Comparison of ENCODE assay signal across 15 cellular contexts in the genomic region with DNA sequence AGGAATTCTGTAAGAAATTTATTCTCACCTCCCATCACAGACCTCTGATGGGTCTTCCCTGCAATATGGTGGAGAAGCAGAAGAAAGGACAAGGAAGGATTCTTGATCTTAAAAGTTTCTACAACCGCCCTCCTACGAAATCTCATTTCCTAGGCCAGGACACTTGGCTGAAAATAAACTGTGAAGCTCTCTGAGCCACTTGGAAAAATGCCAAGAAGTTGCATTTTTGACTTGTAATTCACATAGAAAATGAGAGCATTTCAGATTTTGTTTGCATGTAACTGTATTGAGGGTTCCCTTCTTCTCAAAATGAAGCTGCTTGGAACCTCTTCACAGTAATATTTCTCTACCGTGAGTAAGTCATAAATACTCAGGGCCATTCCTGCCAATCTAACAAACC.
DNase-seq lines count a peak whose midpoint lies in the region; ATAC-seq and TF ChIP-seq lines count a peak whose summit lies in the region.
"Had no signal": no experiment of that assay in that cellular context is flagged by ENCODE, and none has a peak within 500 bp of the region (broad histone marks: within the 10 kb centered on the region; RNA-seq: fewer than 3 reads in every experiment).

No MANE protein-coding gene starts in this region.

- H3K4me3 ChIP-seq in epithelial cell of esophagus (ENCODE audit: low read length) (no peak overlapping the region), right atrium auricular region (no peak overlapping the region)
- H3K4me3 ChIP-seq: BLaER1, HAP-1, SJCRH30 had no signal

- TF ChIP-seq CTCF in epithelial cell of esophagus (IDR thresholded peaks at IDR 0.05; ENCODE audit: insufficient read depth, low read depth, low read length, missing control alignments): no peak
- no peak for TF ChIP-seq CTCF in right atrium auricular region (IDR thresholded peaks at IDR 0.05)

- H3K9me3 ChIP-seq in right atrium auricular region: no peaks in the 10 kb centered on the region
- H3K9me3 ChIP-seq: BLaER1, HAP-1, SJCRH30 had no signal

- no peaks in the 10 kb centered on the region for H3K4me1 ChIP-seq in right atrium auricular region
- H3K4me1 ChIP-seq: BLaER1, HAP-1, SJCRH30 had no signal

- peak; percentile 54 for DNase-seq in DMS 273 (lab: John Stamatoyannopoulos, UW; ENCODE audit: unreplicated experiment)
- no peak for DNase-seq in DMS 273 treated with DMSO at 0.1 percent for 48 hours (lab: John Stamatoyannopoulos, UW)
- peak; percentile 19 for DNase-seq in NCI-H69 (lab: John Stamatoyannopoulos, UW)
- DNase-seq in epithelial cell of esophagus (ENCODE audit: low read depth): peak; percentile 5
- DNase-seq in myocyte (ENCODE audit: low read depth): peak; percentile 15
- no peak for DNase-seq in right atrium auricular region (ENCODE audit: low spot score)
- DNase-seq in activated CD4-positive, alpha-beta T cell treated with anti-CD3 and anti-CD28 coated beads, Interleukin-2, amount 50 U/mL, for 1 hour: no peak
- DNase-seq: CD8-positive, alpha-beta memory T cell; NCI-H524; SJCRH30 had no signal

- H3K27ac ChIP-seq in right atrium auricular region: no peak overlapping the region
- H3K27ac ChIP-seq: 22Rv1, BLaER1, RWPE1, SJCRH30 had no signal

- H3K27me3 ChIP-seq in right atrium auricular region: no peaks in the 10 kb centered on the region
- H3K27me3 ChIP-seq: BLaER1, SJCRH30 had no signal

- no peaks in the 10 kb centered on the region for H3K36me3 ChIP-seq in right atrium auricular region
- H3K36me3 ChIP-seq: BLaER1, HAP-1, SJCRH30 had no signal

- no peak for ATAC-seq in HG03025 (IDR thresholded peaks at IDR 0.05; ENCODE audit: low FRiP score, unreplicated experiment)

Comparison
In these comparisons a context has a peak if more than half of its experiments do, and no peak if none do; other contexts are left out.
1. DNase-seq: peak in DMS 273 (single experiment), NCI-H69 (single experiment), epithelial cell of esophagus (single experiment) and myocyte (single experiment); none in DMS 273 treated with DMSO at 0.1 percent for 48 hours (single experiment), right atrium auricular region (single experiment) and activated CD4-positive, alpha-beta T cell treated with anti-CD3 and anti-CD28 coated beads, Interleukin-2, amount 50 U/mL, for 1 hour (single experiment).